ENCODE assay signal across 9 cellular contexts in the genomic region with DNA sequence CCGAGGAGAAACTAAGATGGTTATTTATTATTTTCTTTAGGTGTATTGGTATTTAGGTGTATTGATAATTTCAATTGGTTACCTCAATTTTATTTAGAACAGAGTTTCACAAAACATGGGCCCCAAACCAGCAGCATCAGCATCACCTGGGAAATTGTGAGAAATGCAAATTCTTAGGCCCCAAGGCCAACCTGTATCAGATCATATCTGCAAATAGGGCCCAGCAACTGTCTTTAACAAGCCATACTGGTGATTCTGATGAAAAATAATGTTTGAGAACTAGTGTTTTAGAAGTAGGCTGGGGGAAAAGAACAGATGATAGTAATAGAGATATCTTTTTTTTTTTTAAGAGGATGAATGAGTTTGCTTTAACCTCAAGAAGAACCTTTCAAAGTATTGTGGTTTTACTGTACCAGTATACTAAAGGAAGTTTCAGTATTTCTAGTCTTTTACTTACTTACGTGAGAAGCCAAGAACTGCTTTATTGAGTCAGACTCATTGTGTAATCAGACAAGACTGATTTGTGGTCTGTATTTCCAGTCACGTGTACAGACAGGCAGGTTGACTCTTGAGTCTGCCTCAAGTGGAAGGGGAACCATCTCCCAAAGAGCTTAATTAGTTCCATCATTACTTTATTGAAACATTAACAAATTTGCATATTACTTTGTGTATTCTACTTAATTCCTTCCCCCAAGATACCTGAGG.
DNase-seq lines count a peak whose midpoint lies in the region; ATAC-seq, FAIRE-seq and TF ChIP-seq lines count a peak whose summit lies in the region.
"Had no signal": no experiment of that assay in that cellular context is flagged by ENCODE, and none has a peak within 500 bp of the region (broad histone marks: within the 10 kb centered on the region; RNA-seq: fewer than 3 reads in every experiment).

No MANE protein-coding gene starts in this region.

- H3K9ac ChIP-seq in endodermal cell (ENCODE audit: extremely low read depth, low read length, poor library complexity, severe bottlenecking) = no peak overlapping the region
- H3K9ac ChIP-seq: KMS-11 had no signal

- TF ChIP-seq CTCF in GM12865 (IDR thresholded peaks at IDR 0.05; ENCODE audit: insufficient read depth, low read depth, low read length, missing control alignments) = no peak
- no peak for TF ChIP-seq CTCF in endodermal cell (conservative IDR thresholded peaks at IDR 0.05)

- H3K9me3 ChIP-seq in endodermal cell (ENCODE audit: control insufficient read depth, low read length) = no peaks in the 10 kb centered on the region

- no peak overlapping the region for H3K4me3 ChIP-seq in GM12865 (ENCODE audit: low read depth, low read length)
- H3K4me3 ChIP-seq in endodermal cell (ENCODE audit: low read length) = no peak overlapping the region

- peak; percentile 78 for ATAC-seq in GM21515 (IDR thresholded peaks at IDR 0.05; ENCODE audit: unreplicated experiment)

- no peak overlapping the region for H3K27ac Mint-ChIP-seq in activated naive CD8-positive, alpha-beta T cell treated with anti-CD3 and anti-CD28 coated beads for 36 hours
- H3K27ac Mint-ChIP-seq in endodermal cell = no peak overlapping the region

- FAIRE-seq in GM19239 (lab: Jason Lieb, UNC) = no peak

- H3K27ac ChIP-seq in endodermal cell (ENCODE audit: low read depth, low read length) = no peak overlapping the region
- H3K27ac ChIP-seq: KMS-11 had no signal

- WGBS in endodermal cell (ENCODE audit: insufficient coverage in 1 of 2, insufficient read length in 1 of 2), 2 experiments = 90 to 94% methylated on average over 2 to 3 of the region's 3 CpGs

- DNase-seq in GM12865 (ENCODE audit: low read depth) (peak; percentile 26), HPDE6-E6E7 (ENCODE audit: extremely low spot score) (peak; percentile 41), endodermal cell (no peak), DMS114 treated with DMSO at 0.1 percent for 48 hours (lab: John Stamatoyannopoulos, UW; ENCODE audit: unreplicated experiment) (no peak), T-helper 9 cell (no peak), GM19239 (ENCODE audit: insufficient read length, low spot score) (no peak)
- peak; percentile 10 for DNase-seq in activated naive CD8-positive, alpha-beta T cell treated with anti-CD3 and anti-CD28 coated beads for 36 hours

- H3K4me3 Mint-ChIP-seq in activated naive CD8-positive, alpha-beta T cell treated with anti-CD3 and anti-CD28 coated beads for 36 hours = no peak overlapping the region
- H3K4me3 Mint-ChIP-seq in endodermal cell = no peak overlapping the region

- H3K27me3 ChIP-seq in endodermal cell (ENCODE audit: control insufficient read depth, insufficient read depth, low read length, poor library complexity, severe bottlenecking) = no peaks in the 10 kb centered on the region

- H3K27me3 Mint-ChIP-seq in activated naive CD8-positive, alpha-beta T cell treated with anti-CD3 and anti-CD28 coated beads for 36 hours = peaks cover 8% of the 10 kb centered on the region
- no peaks in the 10 kb centered on the region for H3K27me3 Mint-ChIP-seq in endodermal cell (ENCODE audit: insufficient read depth)

- H3K4me1 Mint-ChIP-seq in activated naive CD8-positive, alpha-beta T cell treated with anti-CD3 and anti-CD28 coated beads for 36 hours = peaks cover 16% of the 10 kb centered on the region
- H3K4me1 Mint-ChIP-seq in endodermal cell = peaks cover 19% of the 10 kb centered on the region

- no peaks in the 10 kb centered on the region for H3K9me3 Mint-ChIP-seq in activated naive CD8-positive, alpha-beta T cell treated with anti-CD3 and anti-CD28 coated beads for 36 hours
- peaks cover 2% of the 10 kb centered on the region for H3K9me3 Mint-ChIP-seq in endodermal cell

- H3K36me3 Mint-ChIP-seq in activated naive CD8-positive, alpha-beta T cell treated with anti-CD3 and anti-CD28 coated beads for 36 hours = no peaks in the 10 kb centered on the region
- no peaks in the 10 kb centered on the region for H3K36me3 Mint-ChIP-seq in endodermal cell (ENCODE audit: low read depth)

- H3K4me1 ChIP-seq in endodermal cell (ENCODE audit: control insufficient read depth, insufficient read depth, low read length) = peaks cover 4% of the 10 kb centered on the region

- H3K36me3 ChIP-seq in endodermal cell (ENCODE audit: control insufficient read depth, insufficient read depth, low read length) = no peaks in the 10 kb centered on the region

Comparison
In these comparisons a context has a peak if more than half of its experiments do, and no peak if none do; other contexts are left out.
1. DNase-seq: peak in GM12865 (single experiment), HPDE6-E6E7 (single experiment) and activated naive CD8-positive, alpha-beta T cell treated with anti-CD3 and anti-CD28 coated beads for 36 hours (single experiment); none in endodermal cell (single experiment), DMS114 treated with DMSO at 0.1 percent for 48 hours (single experiment), T-helper 9 cell (single experiment) and GM19239 (single experiment).